ENCODE assay signal across 31 cellular contexts in genomic region chr4:114815760-114816159, GRCh38.
"Had no signal": no experiment of that assay in that cellular context is flagged by ENCODE, and none has a peak within 500 bp of the region (broad histone marks: within the 10 kb centered on the region; RNA-seq: fewer than 3 reads in every experiment).

No MANE protein-coding gene starts in this region.

- H3K36me3 ChIP-seq: ovary, right lobe of liver, sigmoid colon, spleen, stomach, thoracic aorta, thyroid gland, tibial nerve, upper lobe of left lung, vagina had no signal

- H3K4me1 Mint-ChIP-seq: naive thymus-derived CD8-positive, alpha-beta T cell; neural crest cell; stimulated activated naive B cell treated with anti-CD40 and anti-IgM and Interleukin-4, amounts not matched to agents 10 μg/mL and 1 μg/mL and 100 μg/mL, for 72 hours had no signal

- H3K27ac Mint-ChIP-seq: naive thymus-derived CD8-positive, alpha-beta T cell; natural killer cell treated with Interleukin-12 subunit alpha and Interleukin-12 subunit beta and Interleukin-15 and Interleukin-18, amount 100 ng/mL, for 72 hours; nephron progenitor cell; progenitor cell of endocrine pancreas; stimulated activated naive B cell treated with anti-CD40 and anti-IgM and Interleukin-4, amounts not matched to agents 10 μg/mL and 1 μg/mL and 100 μg/mL, for 72 hours; stimulated activated naive CD8-positive, alpha-beta T cell treated with anti-CD3 and anti-CD28 coated beads, Interleukin-15, Interleukin-2, amounts not matched to agents 100 ng/mL and 50 ng/mL, for 24 hours had no signal

- H3K9me3 ChIP-seq: ovary, psoas muscle, right lobe of liver, sigmoid colon, spleen, stomach, thoracic aorta, thyroid gland, tibial nerve, upper lobe of left lung, vagina had no signal

- H3K9me3 Mint-ChIP-seq: naive thymus-derived CD8-positive, alpha-beta T cell; nephron progenitor cell; neural crest cell; stimulated activated naive B cell treated with anti-CD40 and anti-IgM and Interleukin-4, amounts not matched to agents 10 μg/mL and 1 μg/mL and 100 μg/mL, for 72 hours; stimulated activated naive CD8-positive, alpha-beta T cell treated with anti-CD3 and anti-CD28 coated beads, Interleukin-15, Interleukin-2, amounts not matched to agents 100 ng/mL and 50 ng/mL, for 24 hours had no signal

- H3K27me3 Mint-ChIP-seq: natural killer cell treated with Interleukin-12 subunit alpha and Interleukin-12 subunit beta and Interleukin-15 and Interleukin-18, amount 100 ng/mL, for 72 hours; progenitor cell of endocrine pancreas; stimulated activated naive B cell treated with anti-CD40 and anti-IgM and Interleukin-4, amounts not matched to agents 10 μg/mL and 1 μg/mL and 100 μg/mL, for 72 hours had no signal

- H3K4me3 ChIP-seq: ovary, psoas muscle, right lobe of liver, sigmoid colon, smooth muscle cell, spleen, stomach, thoracic aorta, thyroid gland, tibial nerve, upper lobe of left lung, vagina had no signal

- H3K79me2 ChIP-seq: parathyroid adenoma had no signal

- H3K4me3 Mint-ChIP-seq: naive thymus-derived CD8-positive, alpha-beta T cell; natural killer cell treated with Interleukin-12 subunit alpha and Interleukin-12 subunit beta and Interleukin-15 and Interleukin-18, amount 100 ng/mL, for 72 hours; nephron progenitor cell; neural crest cell; stimulated activated naive B cell treated with anti-CD40 and anti-IgM and Interleukin-4, amounts not matched to agents 10 μg/mL and 1 μg/mL and 100 μg/mL, for 72 hours; stimulated activated naive CD8-positive, alpha-beta T cell treated with anti-CD3 and anti-CD28 coated beads, Interleukin-15, Interleukin-2, amounts not matched to agents 100 ng/mL and 50 ng/mL, for 24 hours had no signal

- H3K4me1 ChIP-seq: parathyroid adenoma, psoas muscle, right lobe of liver, sigmoid colon, spleen, stomach, thyroid gland, tibial nerve, upper lobe of left lung, vagina had no signal

- H3K36me3 Mint-ChIP-seq: naive thymus-derived CD8-positive, alpha-beta T cell; natural killer cell treated with Interleukin-12 subunit alpha and Interleukin-12 subunit beta and Interleukin-15 and Interleukin-18, amount 100 ng/mL, for 72 hours; stimulated activated naive B cell treated with anti-CD40 and anti-IgM and Interleukin-4, amounts not matched to agents 10 μg/mL and 1 μg/mL and 100 μg/mL, for 72 hours had no signal

- H2AFZ ChIP-seq: parathyroid adenoma had no signal

- H3K9ac ChIP-seq: parathyroid adenoma had no signal

- DNase-seq: naive thymus-derived CD8-positive, alpha-beta T cell; nephron progenitor cell; occipital lobe; ovary; posterior cingulate gyrus; psoas muscle; right cardiac atrium; right lobe of liver; sigmoid colon; spleen; stimulated activated CD4-positive, alpha-beta T cell treated with anti-CD3 and anti-CD28 coated beads, Interleukin-12 subunit alpha, Interleukin-12 subunit beta, amount 100 ng/mL, for 4 hours; stimulated activated CD4-positive, alpha-beta T cell treated with anti-CD3 and anti-CD28 coated beads, Interleukin-1b, Interleukin-23, amount 100 ng/mL, for 48 hours; stimulated activated CD4-positive, alpha-beta T cell treated with anti-CD3 and anti-CD28 coated beads, Interleukin-4, amount 100 ng/mL, for 1 hour; stimulated activated CD4-positive, alpha-beta T cell treated with anti-CD3 and anti-CD28 coated beads, Interleukin-4, amount 100 ng/mL, for 4 hours; stimulated activated CD8-positive, alpha-beta memory T cell treated with anti-CD3 and anti-CD28 coated beads, Interleukin-4, amount 100 ng/mL, for 48 hours; stimulated activated naive B cell treated with anti-CD40 and anti-IgM and Interleukin-4, amounts not matched to agents 10 μg/mL and 1 μg/mL and 100 μg/mL, for 72 hours; stimulated activated naive CD4-positive, alpha-beta T cell treated with Interleukin-2 at 50 U/mL for 16 hours; stomach; thyroid gland; trophoblast cell; upper lobe of left lung had no signal

- H3K4me2 ChIP-seq: smooth muscle cell had no signal

- FAIRE-seq: urothelium cell line had no signal

- ATAC-seq: naive thymus-derived CD8-positive, alpha-beta T cell; natural killer cell treated with Interleukin-12 subunit alpha and Interleukin-12 subunit beta and Interleukin-15 and Interleukin-18, amount 100 ng/mL, for 72 hours; psoas muscle; right cardiac atrium; right lobe of liver; stimulated activated naive B cell treated with anti-CD40 and anti-IgM and Interleukin-4, amounts not matched to agents 10 μg/mL and 1 μg/mL and 100 μg/mL, for 72 hours had no signal

- H3K27ac ChIP-seq: ovary, parathyroid adenoma, psoas muscle, right lobe of liver, sigmoid colon, spleen, stomach, thoracic aorta, thyroid gland, tibial nerve, upper lobe of left lung, vagina had no signal

- H3K27me3 ChIP-seq: ovary, right lobe of liver, sigmoid colon, spleen, stomach, thyroid gland, tibial nerve, upper lobe of left lung, vagina had no signal
